Comparison of ENCODE assay signal across 17 cellular contexts in genomic region chr15:61069369-61070075, GRCh38.
DNase-seq lines count a peak whose midpoint lies in the region; ATAC-seq, FAIRE-seq and TF ChIP-seq lines count a peak whose summit lies in the region.
"Had no signal": no experiment of that assay in that cellular context is flagged by ENCODE, and none has a peak within 500 bp of the region (broad histone marks: within the 10 kb centered on the region; RNA-seq: fewer than 3 reads in every experiment).

No MANE protein-coding gene starts in this region.

- TF ChIP-seq CTCF in mucosa of descending colon (IDR thresholded peaks at IDR 0.05): no peak
- no peak for TF ChIP-seq CTCF in Calu3 (IDR thresholded peaks at IDR 0.05; ENCODE audit: unreplicated experiment)
- no peak for TF ChIP-seq CTCF in foreskin keratinocyte (conservative IDR thresholded peaks at IDR 0.05)

- FAIRE-seq in H54 (lab: Jason Lieb, UNC): no peak

- intact Hi-C loops in mucosa of descending colon (cut with DNase I, micrococcal nuclease) (no loop called here), Calu3 (cut with micrococcal nuclease; ENCODE audit: unreplicated experiment) (no loop called here)

- peaks cover 74% of the 10 kb centered on the region for H3K27me3 Mint-ChIP-seq in Calu3 (ENCODE audit: unreplicated experiment)

- H3K27ac Mint-ChIP-seq in Calu3 (ENCODE audit: unreplicated experiment): no peak overlapping the region
- H3K27ac Mint-ChIP-seq: dendritic cell treated with granulocyte-macrophage colony-stimulating factor and Interleukin-4, amounts not matched to agents 40 ng/mL and 50 ng/mL, for 4 days; natural killer cell treated with Interleukin-12 subunit alpha and Interleukin-12 subunit beta and Interleukin-15 and Interleukin-18, amount 100 ng/mL, for 72 hours; stimulated activated effector memory CD8-positive, alpha-beta T cell treated with anti-CD3 and anti-CD28 coated beads, Interleukin-12 subunit alpha, Interleukin-12 subunit beta, amount 100 ng/mL, for 72 hours had no signal

- H3K27me3 ChIP-seq in foreskin keratinocyte: peaks cover 10% of the 10 kb centered on the region
- H3K27me3 ChIP-seq: sigmoid colon, upper lobe of left lung had no signal

- H3K4me1 ChIP-seq in mucosa of descending colon (ENCODE audit: low read depth) (peaks cover 3% of the 10 kb centered on the region), foreskin keratinocyte (no peaks in the 10 kb centered on the region)
- H3K4me1 ChIP-seq: lower lobe of right lung had no signal

- H3K4me3 ChIP-seq in mucosa of descending colon: no peak overlapping the region
- H3K4me3 ChIP-seq: lower lobe of right lung, sigmoid colon, upper lobe of left lung had no signal

- no peaks in the 10 kb centered on the region for H3K4me1 Mint-ChIP-seq in Calu3 (ENCODE audit: low read depth, unreplicated experiment)
- H3K4me1 Mint-ChIP-seq: stimulated activated effector memory CD8-positive, alpha-beta T cell treated with anti-CD3 and anti-CD28 coated beads, Interleukin-12 subunit alpha, Interleukin-12 subunit beta, amount 100 ng/mL, for 72 hours had no signal

- H3K9me3 Mint-ChIP-seq in Calu3 (ENCODE audit: low read depth, unreplicated experiment): no peaks in the 10 kb centered on the region
- H3K9me3 Mint-ChIP-seq: dendritic cell treated with granulocyte-macrophage colony-stimulating factor and Interleukin-4, amounts not matched to agents 40 ng/mL and 50 ng/mL, for 4 days; natural killer cell treated with Interleukin-12 subunit alpha and Interleukin-12 subunit beta and Interleukin-15 and Interleukin-18, amount 100 ng/mL, for 72 hours; stimulated activated effector memory CD8-positive, alpha-beta T cell treated with anti-CD3 and anti-CD28 coated beads, Interleukin-12 subunit alpha, Interleukin-12 subunit beta, amount 100 ng/mL, for 72 hours had no signal

- no peaks in the 10 kb centered on the region for H3K9me3 ChIP-seq in mucosa of descending colon
- H3K9me3 ChIP-seq: lower lobe of right lung, sigmoid colon, upper lobe of left lung had no signal

- H3K36me3 ChIP-seq in mucosa of descending colon (ENCODE audit: low read depth): no peaks in the 10 kb centered on the region
- H3K36me3 ChIP-seq: lower lobe of right lung, sigmoid colon, upper lobe of left lung had no signal

- TF ChIP-seq POLR2A in H54 (IDR thresholded peaks at IDR 0.05; ENCODE audit: low read depth, low read length): no peak

- CTCF ChIA-PET in Calu3 (lab: Charles Lee): no interaction called here

- BruUV-seq in Calu3 (replicated peaks; lab: Mats Ljungman, UMichigan): no TSS peak

- no peak overlapping the region for H3K27ac ChIP-seq in foreskin keratinocyte
- H3K27ac ChIP-seq: lower lobe of right lung, sigmoid colon, upper lobe of left lung had no signal

- H3K4me3 Mint-ChIP-seq in Calu3 (ENCODE audit: low read depth, unreplicated experiment): no peak overlapping the region
- H3K4me3 Mint-ChIP-seq: dendritic cell treated with granulocyte-macrophage colony-stimulating factor and Interleukin-4, amounts not matched to agents 40 ng/mL and 50 ng/mL, for 4 days; natural killer cell treated with Interleukin-12 subunit alpha and Interleukin-12 subunit beta and Interleukin-15 and Interleukin-18, amount 100 ng/mL, for 72 hours; stimulated activated effector memory CD8-positive, alpha-beta T cell treated with anti-CD3 and anti-CD28 coated beads, Interleukin-12 subunit alpha, Interleukin-12 subunit beta, amount 100 ng/mL, for 72 hours had no signal

- ATAC-seq in SK-N-SH treated with all-trans-retinoic acid at 6 μM for 48 hours: no peak
- no peak for ATAC-seq in mucosa of descending colon
- no peak for ATAC-seq in foreskin keratinocyte
- ATAC-seq: lower lobe of right lung; natural killer cell treated with Interleukin-12 subunit alpha and Interleukin-12 subunit beta and Interleukin-15 and Interleukin-18, amount 100 ng/mL, for 72 hours; Panc1; stimulated activated effector memory CD8-positive, alpha-beta T cell treated with anti-CD3 and anti-CD28 coated beads, Interleukin-12 subunit alpha, Interleukin-12 subunit beta, amount 100 ng/mL, for 72 hours had no signal

- DNase-seq in COLO668 (lab: John Stamatoyannopoulos, UW; ENCODE audit: unreplicated experiment): peak; percentile 60
- DNase-seq in NCI-H146 (lab: John Stamatoyannopoulos, UW): peak; percentile 77
- DNase-seq in left kidney (ENCODE audit: low read depth, low spot score): peak; percentile 74
- DNase-seq in mucosa of descending colon: no peak
- DNase-seq in Calu3: no peak
- no peak for DNase-seq in foreskin keratinocyte
- DNase-seq in H54 (ENCODE audit: insufficient read length, low spot score): no peak
- DNase-seq: activated gamma-delta T cell, lower lobe of right lung, NCI-H2227 treated with DMSO at 0.1 percent for 48 hours, sigmoid colon, upper lobe of left lung had no signal

- H3K36me3 Mint-ChIP-seq in Calu3 (ENCODE audit: insufficient read depth, unreplicated experiment): no peaks in the 10 kb centered on the region
- H3K36me3 Mint-ChIP-seq: natural killer cell treated with Interleukin-12 subunit alpha and Interleukin-12 subunit beta and Interleukin-15 and Interleukin-18, amount 100 ng/mL, for 72 hours; stimulated activated effector memory CD8-positive, alpha-beta T cell treated with anti-CD3 and anti-CD28 coated beads, Interleukin-12 subunit alpha, Interleukin-12 subunit beta, amount 100 ng/mL, for 72 hours had no signal

TF ChIP-seq in SK-N-SH treated with all-trans-retinoic acid at 6 μM for 48 hours, 23 proteins besides CTCF, POLR2A, EP300 and RAD21:
- TF ChIP-seq ISL1 (CRISPR knock-in tag; IDR thresholded peaks at IDR 0.05) (no peak), TSHZ2 (CRISPR knock-in tag; IDR thresholded peaks at IDR 0.05) (0 out of 2 replicates have a peak, but pooled peaks have one; percentile 56), TCF4 (CRISPR knock-in tag; IDR thresholded peaks at IDR 0.05; ENCODE audit: borderline replicate concordance) (peak; percentile 84)

Comparison
In these comparisons a context has a peak if more than half of its experiments do, and no peak if none do; other contexts are left out.
1. DNase-seq: peak in COLO668 (single experiment), NCI-H146 (single experiment) and left kidney (single experiment); none in mucosa of descending colon (0 of 3), Calu3 (single experiment), foreskin keratinocyte (0 of 2) and H54 (single experiment).